ENCODE assay signal across 18 cellular contexts in the genomic region with DNA sequence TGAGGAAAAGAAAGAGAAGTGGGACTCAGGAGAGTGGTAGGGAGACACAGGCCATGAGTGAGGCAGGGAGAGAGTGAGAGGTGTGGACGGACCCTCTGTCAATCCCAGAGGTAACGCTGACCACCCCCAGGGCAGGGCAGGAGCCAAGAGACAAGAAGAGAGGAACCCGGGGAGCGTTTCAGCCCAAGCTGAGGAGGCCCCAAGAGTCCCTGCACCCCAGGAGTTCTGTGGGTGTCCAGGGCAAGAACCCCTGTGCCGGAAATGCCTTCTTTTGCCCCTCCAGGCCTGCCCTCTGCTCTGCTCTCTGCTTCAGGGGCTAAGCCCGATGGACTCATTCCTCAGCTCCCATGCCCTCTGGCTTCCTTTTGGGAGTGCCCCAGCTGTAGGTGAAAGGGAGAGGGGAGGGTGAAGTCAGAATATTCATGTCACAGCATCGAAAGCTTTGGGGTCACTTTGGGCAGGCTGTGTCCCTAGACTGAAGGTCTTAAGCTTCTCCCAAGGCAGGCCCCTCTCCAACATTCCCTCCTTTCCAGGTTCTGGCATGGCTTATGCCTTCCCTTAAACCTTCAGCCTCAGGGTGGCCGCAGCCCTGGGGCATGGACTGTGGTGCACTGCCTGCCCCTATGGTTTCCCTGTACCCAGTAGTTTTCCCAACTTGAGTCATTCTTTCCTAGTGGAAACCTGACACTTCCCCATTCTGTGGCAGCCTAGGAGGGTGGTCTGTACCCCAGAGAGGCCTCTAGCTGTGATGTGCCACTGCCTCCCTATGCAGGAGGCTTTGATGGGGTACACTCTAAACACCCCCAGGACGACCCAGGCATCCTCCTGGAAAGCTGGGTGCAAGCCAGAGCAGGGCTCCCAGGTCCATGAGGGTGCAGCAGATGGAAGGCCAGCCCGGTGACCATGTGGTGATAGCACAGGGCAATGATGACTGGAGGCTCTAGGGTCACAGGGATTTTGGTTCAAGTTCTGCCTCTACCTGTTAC. TPM values are rescaled to one million over a fixed set of nuclear protein-coding genes. Genes with fewer than 3 reads are reported as not detected.
DNase-seq lines count a peak whose midpoint lies in the region; ATAC-seq, FAIRE-seq and TF ChIP-seq lines count a peak whose summit lies in the region.
"Had no signal": no experiment of that assay in that cellular context is flagged by ENCODE, and none has a peak within 500 bp of the region (broad histone marks: within the 10 kb centered on the region; RNA-seq: fewer than 3 reads in every experiment).

No MANE protein-coding gene starts in this region.

- H4K20me1 ChIP-seq in K562 (replicated peaks; ENCODE audit: control insufficient read depth, insufficient read depth, low read length) (0 out of 2 replicates have a peak, but pooled peaks cover 1% of the 10 kb centered on the region), osteoblast (ENCODE audit: insufficient read depth, low read length) (no peaks in the 10 kb centered on the region)

- H3K79me2 ChIP-seq in K562 (ENCODE audit: control insufficient read depth, insufficient read depth, low read length), result peaks cover 26% of the 10 kb centered on the region
- H3K79me2 ChIP-seq in osteoblast (ENCODE audit: insufficient read depth, low read length), result peaks cover 68% of the 10 kb centered on the region

- H2AFZ ChIP-seq in K562 (ENCODE audit: low read depth, low read length) (no peak overlapping the region), osteoblast (ENCODE audit: low read length) (no peak overlapping the region)

- FAIRE-seq in K562 (lab: Jason Lieb, UNC), result no peak
- FAIRE-seq: colon had no signal

- no peaks in the 10 kb centered on the region; the same call in 1 of the 2 replicates for H3K9me3 ChIP-seq in K562 (replicated peaks; ENCODE audit: control insufficient read depth, insufficient read depth, low read depth, low read length)
- H3K9me3 ChIP-seq in osteoblast (ENCODE audit: low read depth, low read length), result no peaks in the 10 kb centered on the region
- H3K9me3 ChIP-seq in esophagus muscularis mucosa, result peaks cover 0 to 8% (median 0%) of the 10 kb centered on the region in 4 donors

- no peak overlapping the region for H3K4me3 Mint-ChIP-seq in stimulated activated memory B cell treated with anti-CD40 and anti-IgM and Interleukin-4, amounts not matched to agents 10 μg/mL and 1 μg/mL and 100 μg/mL, for 72 hours
- H3K4me3 Mint-ChIP-seq: activated CD8-positive, alpha-beta T cell treated with anti-CD3 and anti-CD28 coated beads, Interleukin-2, amount 10 ng/mL, durations not matched to agents 7 days and 5 days; CD8-positive, alpha-beta memory T cell had no signal

- H3K27me3 Mint-ChIP-seq in stimulated activated memory B cell treated with anti-CD40 and anti-IgM and Interleukin-4, amounts not matched to agents 10 μg/mL and 1 μg/mL and 100 μg/mL, for 72 hours, result no peaks in the 10 kb centered on the region
- H3K27me3 Mint-ChIP-seq: CD8-positive, alpha-beta memory T cell had no signal

- no peaks in the 10 kb centered on the region for H3K9me1 ChIP-seq in K562 (ENCODE audit: control insufficient read depth, insufficient read depth, low read length)

- no peak overlapping the region for H3K4me2 ChIP-seq in K562 (ENCODE audit: insufficient read depth, low read length)
- H3K4me2 ChIP-seq in osteoblast (ENCODE audit: insufficient read depth, low read length), result peak overlapping the region; percentile 54

- no peaks in the 10 kb centered on the region for H3K36me3 Mint-ChIP-seq in stimulated activated memory B cell treated with anti-CD40 and anti-IgM and Interleukin-4, amounts not matched to agents 10 μg/mL and 1 μg/mL and 100 μg/mL, for 72 hours

- no peak overlapping the region for H3K9ac ChIP-seq in K562 (ENCODE audit: insufficient read depth in 1 of 2, low read depth in 2 of 2, low read length in 2 of 2)

- 62% methylated on average over 9 of the region's 10 CpGs for WGBS in K562 (ENCODE audit: insufficient coverage, low coverage, missing lambda C conversion rate)
- WGBS in esophagus muscularis mucosa, result 91% methylated on average over 8 of the region's 10 CpGs

- TF ChIP-seq RAD21 in K562 (CRISPR knock-in tag; conservative IDR thresholded peaks at IDR 0.05 in 1 of 2, IDR thresholded peaks at IDR 0.05 in 1 of 2), result no peak

- H3K4me3 ChIP-seq in K562 (no peak overlapping the region), osteoblast (ENCODE audit: insufficient read depth, low read length) (no peak overlapping the region), esophagus muscularis mucosa (no peak overlapping the region)

- H3K27ac Mint-ChIP-seq in stimulated activated memory B cell treated with anti-CD40 and anti-IgM and Interleukin-4, amounts not matched to agents 10 μg/mL and 1 μg/mL and 100 μg/mL, for 72 hours, result no peak overlapping the region
- H3K27ac Mint-ChIP-seq: activated CD8-positive, alpha-beta T cell treated with anti-CD3 and anti-CD28 coated beads, Interleukin-2, amount 10 ng/mL, durations not matched to agents 7 days and 5 days had no signal

- BruUV-seq in K562 (replicated peaks; lab: Mats Ljungman, UMichigan), result no TSS peak

- POLR2A ChIA-PET in K562 (lab: Yijun Ruan, JAX), result interaction anchor here (0.7 kb wide), 1 partner anchor 12 kb away, joined by 3 read pairs; no protein-coding TSS in a partner anchor

- H3K27ac ChIP-seq in K562 (ENCODE audit: extremely low read depth, low read depth, low read length) (no peak overlapping the region), osteoblast (ENCODE audit: low read depth, low read length) (peak overlapping the region; percentile 99), esophagus muscularis mucosa (replicated peaks in 1 of 4) (no peak overlapping the region)

- H3K4me1 ChIP-seq in K562 (replicated peaks in 1 of 2; ENCODE audit: control insufficient read depth in 2 of 2, insufficient read depth in 2 of 2, low read length in 2 of 2) (no peaks in the 10 kb centered on the region), osteoblast (ENCODE audit: insufficient read depth, low read length) (peaks cover 55% of the 10 kb centered on the region), esophagus muscularis mucosa (no peaks in the 10 kb centered on the region)

- H3K27me3 ChIP-seq in K562 (ENCODE audit: control insufficient read depth in 2 of 2, insufficient read depth in 2 of 2, low read length in 2 of 2), result no peaks in the 10 kb centered on the region
- H3K27me3 ChIP-seq in osteoblast (ENCODE audit: insufficient read depth, low read length), result no peaks in the 10 kb centered on the region
- no peaks in the 10 kb centered on the region for H3K27me3 ChIP-seq in esophagus muscularis mucosa

- TF ChIP-seq EP300 in K562 (IDR thresholded peaks at IDR 0.05; ENCODE audit: low read length) (no peak), esophagus muscularis mucosa (IDR thresholded peaks at IDR 0.05) (no peak)

- H3K9me3 Mint-ChIP-seq in stimulated activated memory B cell treated with anti-CD40 and anti-IgM and Interleukin-4, amounts not matched to agents 10 μg/mL and 1 μg/mL and 100 μg/mL, for 72 hours, result peaks cover 3% of the 10 kb centered on the region
- H3K9me3 Mint-ChIP-seq: CD8-positive, alpha-beta memory T cell had no signal

- H3K4me1 Mint-ChIP-seq in stimulated activated memory B cell treated with anti-CD40 and anti-IgM and Interleukin-4, amounts not matched to agents 10 μg/mL and 1 μg/mL and 100 μg/mL, for 72 hours, result no peaks in the 10 kb centered on the region

- no peak for TF ChIP-seq CTCF in K562 (IDR thresholded peaks at IDR 0.05 in 2 of 3, conservative IDR thresholded peaks at IDR 0.05 in 1 of 3; ENCODE audit: insufficient read depth in 2 of 3, low read depth in 1 of 3, low read length in 3 of 3)
- TF ChIP-seq CTCF in osteoblast (IDR thresholded peaks at IDR 0.05; ENCODE audit: extremely low read depth, low read depth, low read length), result no peak
- no peak for TF ChIP-seq CTCF in esophagus muscularis mucosa (IDR thresholded peaks at IDR 0.05)

- intact Hi-C loops in K562 (cut with micrococcal nuclease), result no loop called here
- intact Hi-C loops in esophagus muscularis mucosa (cut with DNase I), result no loop called here

- H3K36me3 ChIP-seq in K562 (ENCODE audit: control insufficient read depth, insufficient read depth, low read length) (no peaks in the 10 kb centered on the region; the same call in 2 of the 3 replicates), osteoblast (ENCODE audit: insufficient read depth, low read length) (no peaks in the 10 kb centered on the region), esophagus muscularis mucosa (no peaks in the 10 kb centered on the region)

- CTCF ChIA-PET in K562 (lab: Yijun Ruan, JAX; ENCODE audit: low intra/inter-chr PET ratio), result no interaction called here

- ATAC-seq in K562, result no peak
- no peak for ATAC-seq in stimulated activated memory B cell treated with anti-CD40 and anti-IgM and Interleukin-4, amounts not matched to agents 10 μg/mL and 1 μg/mL and 100 μg/mL, for 72 hours
- ATAC-seq: activated CD8-positive, alpha-beta T cell treated with anti-CD3 and anti-CD28 coated beads, Interleukin-2, amount 10 ng/mL, durations not matched to agents 7 days and 5 days had no signal

- TF ChIP-seq POLR2A in K562 (conservative IDR thresholded peaks at IDR 0.05) (no peak), esophagus muscularis mucosa (IDR thresholded peaks at IDR 0.05; ENCODE audit: low read depth) (no peak)

- DNase-seq in AG20443 (ENCODE audit: low spot score) (peak; percentile 37), HS-27A (ENCODE audit: low read depth) (peak; percentile 75), K562 (ENCODE audit: extremely low read depth in 1 of 4, low spot score in 3 of 4) (no peak), osteoblast (ENCODE audit: insufficient read length, low spot score, missing footprints) (peak; percentile 80), HuH-7.5 (ENCODE audit: low spot score) (no peak), esophagus muscularis mucosa (ENCODE audit: extremely low spot score) (no peak)
- DNase-seq in activated CD4-positive, alpha-beta T cell treated with anti-CD3 and anti-CD28 coated beads for 48 hours, result no peak
- DNase-seq: activated CD8-positive, alpha-beta T cell treated with anti-CD3 and anti-CD28 coated beads, Interleukin-2, amount 10 ng/mL, durations not matched to agents 7 days and 5 days; activated naive CD4-positive, alpha-beta T cell treated with anti-CD3 and anti-CD28 coated beads, Interleukin-2, amount 50 U/mL, for 16 hours; CD8-positive, alpha-beta memory T cell; NCI-H446; RPMI8226; stimulated activated CD4-positive, alpha-beta T cell treated with anti-CD3 and anti-CD28 coated beads, Interleukin-4, amount 100 ng/mL, for 4 hours; stimulated activated naive CD4-positive, alpha-beta T cell treated with Interleukin-2 at 50 U/mL for 16 hours; T-helper 9 cell had no signal

- in situ Hi-C loops in K562 (cut with MboI), result no loop called here

RNA-seq across cellular contexts. Expression of gene MYEOV, which starts 27.1 kb away (rescaled TPM):
- 153 and 334 TPM in 2 replicates for total RNA-seq in K562 (2011; cell fraction: chromatin; rRNA removed; ENCODE audit: low replicate concordance)
- total RNA-seq in K562 (2011; cell fraction: nucleolus; rRNA removed), result 281 and 292 TPM in 2 replicates
- total RNA-seq in K562 (2011; cell fraction: nucleoplasm; rRNA removed), result 180 and 211 TPM in 2 replicates
- total RNA-seq in K562 (2014; rRNA removed), result 29.5 and 33.6 TPM in 2 replicates
- 29.7 and 32.2 TPM in 2 replicates for total RNA-seq in K562 (2014; rRNA removed; fragmentation: Illumina TruSeq; extraction: Trizol)
- 26.1 and 28.1 TPM in 2 replicates for total RNA-seq in K562 (2015; rRNA removed; fragmentation: Illumina TruSeq; extraction: Trizol)
- total RNA-seq in K562 (2021), result 77.7 and 92.3 TPM in 2 replicates
- polyA plus RNA-seq in K562 (2011; rRNA removed), result 133 TPM in 2 replicates
- polyA plus RNA-seq in K562 (2011; cell fraction: cytosol; rRNA removed), result 96.6 and 154 TPM in 2 replicates
- 301 and 457 TPM in 2 replicates for polyA plus RNA-seq in K562 (2011; cell fraction: nucleus; rRNA removed)
- polyA plus RNA-seq in K562 (2012), result 69.0 and 89.1 TPM in 2 replicates
- 68.2 and 86.9 TPM in 2 replicates for polyA plus RNA-seq in K562 (2014; fragmentation: Illumina TruSeq; extraction: Trizol)
- 10 to 100 TPM; 10.2 to 11.5 TPM for polyA plus RNA-seq in K562 (2014; fragmentation: Nextera tagmentation; extraction: Ambion mirVana)
- polyA plus RNA-seq in K562 (2014; rRNA removed), result 80.9 and 87.6 TPM in 2 replicates
- 48.1 and 73.1 TPM in 2 replicates for polyA minus RNA-seq in K562 (2011; rRNA and poly(A)+ RNA removed)
- 38.3 and 45.9 TPM in 2 replicates for polyA minus RNA-seq in K562 (2011; cell fraction: cytosol; rRNA and poly(A)+ RNA removed)
- polyA minus RNA-seq in K562 (2011; cell fraction: nucleus; rRNA and poly(A)+ RNA removed), result 87.9 and 158 TPM in 2 replicates
- total RNA-seq in osteoblast, result 0.88 and 1.4 TPM in 2 replicates
- not detected for total RNA-seq in esophagus muscularis mucosa
- total RNA-seq: activated CD8-positive, alpha-beta T cell treated with anti-CD3 and anti-CD28 coated beads, Interleukin-2, amount 10 ng/mL, durations not matched to agents 7 days and 5 days; MCF 10A had no signal
- polyA plus RNA-seq: CD8-positive, alpha-beta memory T cell had no signal

Comparison
In these comparisons a context has a peak if more than half of its experiments do, and no peak if none do; other contexts are left out.
1. DNase-seq: peak in AG20443 (single experiment), HS-27A (single experiment) and osteoblast (single experiment); none in K562 (0 of 4), HuH-7.5 (single experiment), esophagus muscularis mucosa (single experiment) and activated CD4-positive, alpha-beta T cell treated with anti-CD3 and anti-CD28 coated beads for 48 hours (single experiment).
2. RNA of gene MYEOV, which starts 27.1 kb away (total RNA-seq): 26.1 to 334 TPM in K562; 0.88 to 1.4 TPM in osteoblast and not detected in esophagus muscularis mucosa; every median in the first group is over 10 times any median in the second.